In genomic region chr15:35173444-35174118, GRCh38 we compare ENCODE assay signal across 22 cellular contexts.
DNase-seq lines count a peak whose midpoint lies in the region; ATAC-seq and TF ChIP-seq lines count a peak whose summit lies in the region.
"Had no signal": no experiment of that assay in that cellular context is flagged by ENCODE, and none has a peak within 500 bp of the region (broad histone marks: within the 10 kb centered on the region; RNA-seq: fewer than 3 reads in every experiment).

No MANE protein-coding gene starts in this region.

- WGBS in mammary epithelial cell (ENCODE audit: low coverage, missing lambda C conversion rate) = 63% methylated on average over 4 of the region's 4 CpGs
- WGBS in right cardiac atrium = 75% methylated on average over 4 of the region's 4 CpGs

- no TSS peak for BruUV-seq in mammary epithelial cell (replicated peaks; lab: Mats Ljungman, UMichigan)

- H3K36me3 Mint-ChIP-seq in naive thymus-derived CD8-positive, alpha-beta T cell = no peaks in the 10 kb centered on the region
- H3K36me3 Mint-ChIP-seq: activated naive CD8-positive, alpha-beta T cell treated with anti-CD3 and anti-CD28 coated beads, Interleukin-2, amount 10 ng/mL, durations not matched to agents 7 days and 5 days; natural killer cell treated with Interleukin-12 subunit alpha and Interleukin-12 subunit beta and Interleukin-15 and Interleukin-18, amount 100 ng/mL, for 72 hours had no signal

- H3K27me3 ChIP-seq in mammary epithelial cell (ENCODE audit: insufficient read depth, low read length) = no peaks in the 10 kb centered on the region
- H3K27me3 ChIP-seq in right cardiac atrium (ENCODE audit: control insufficient read depth, insufficient read depth) = no peaks in the 10 kb centered on the region
- H3K27me3 ChIP-seq: esophagus muscularis mucosa, vagina had no signal

- no peaks in the 10 kb centered on the region for H3K79me2 ChIP-seq in mammary epithelial cell (ENCODE audit: insufficient read depth, low read length)

- no peaks in the 10 kb centered on the region for H3K27me3 Mint-ChIP-seq in naive thymus-derived CD8-positive, alpha-beta T cell
- H3K27me3 Mint-ChIP-seq: natural killer cell treated with Interleukin-12 subunit alpha and Interleukin-12 subunit beta and Interleukin-15 and Interleukin-18, amount 100 ng/mL, for 72 hours had no signal

- H3K4me2 ChIP-seq in mammary epithelial cell (ENCODE audit: insufficient read depth, low read depth, low read length) = no peak overlapping the region

- no peak overlapping the region for H3K4me3 Mint-ChIP-seq in naive thymus-derived CD8-positive, alpha-beta T cell
- H3K4me3 Mint-ChIP-seq: activated naive CD8-positive, alpha-beta T cell treated with anti-CD3 and anti-CD28 coated beads, Interleukin-2, amount 10 ng/mL, durations not matched to agents 7 days and 5 days; natural killer cell treated with Interleukin-12 subunit alpha and Interleukin-12 subunit beta and Interleukin-15 and Interleukin-18, amount 100 ng/mL, for 72 hours had no signal

- no peak for ATAC-seq in naive thymus-derived CD8-positive, alpha-beta T cell
- ATAC-seq in HG03439 (IDR thresholded peaks at IDR 0.05; ENCODE audit: unreplicated experiment) (no peak), HG03039 (IDR thresholded peaks at IDR 0.05; ENCODE audit: unreplicated experiment) (no peak), right cardiac atrium (no peak)
- ATAC-seq: natural killer cell treated with Interleukin-12 subunit alpha and Interleukin-12 subunit beta and Interleukin-15 and Interleukin-18, amount 100 ng/mL, for 72 hours had no signal

- CTCF ChIA-PET in mammary epithelial cell (lab: Charles Lee; ENCODE audit: low non-redundant PET) = no interaction called here

- dilution Hi-C loops in mammary epithelial cell (cut with HindIII; ENCODE audit: low sequenced_read_pairs) = no loop called here

- peak overlapping the region; percentile 8 for H2AFZ ChIP-seq in mammary epithelial cell (ENCODE audit: low read depth, low read length)

- no peaks in the 10 kb centered on the region for H3K36me3 ChIP-seq in mammary epithelial cell (ENCODE audit: insufficient read depth, low read length)
- H3K36me3 ChIP-seq: esophagus muscularis mucosa, vagina had no signal

- intact Hi-C loops in mammary epithelial cell (cut with micrococcal nuclease) = no loop called here
- intact Hi-C loops in right cardiac atrium (cut with DNase I) = no loop called here

- no peak overlapping the region for H3K27ac Mint-ChIP-seq in naive thymus-derived CD8-positive, alpha-beta T cell
- H3K27ac Mint-ChIP-seq: activated naive CD8-positive, alpha-beta T cell treated with anti-CD3 and anti-CD28 coated beads, Interleukin-2, amount 10 ng/mL, durations not matched to agents 7 days and 5 days; natural killer cell treated with Interleukin-12 subunit alpha and Interleukin-12 subunit beta and Interleukin-15 and Interleukin-18, amount 100 ng/mL, for 72 hours had no signal

- H3K4me3 ChIP-seq in mammary epithelial cell (replicated peaks in 1 of 3; ENCODE audit: insufficient read depth in 1 of 3, low read depth in 2 of 3, low read length in 3 of 3) (no peak overlapping the region), right cardiac atrium (ENCODE audit: low read length) (no peak overlapping the region)
- H3K4me3 ChIP-seq: esophagus muscularis mucosa, vagina had no signal

- DNase-seq in EL (peak; percentile 32), OCI-M1 (lab: John Stamatoyannopoulos, UW) (peak; percentile 70), mammary epithelial cell (peak; percentile 5), iris pigment epithelial cell (ENCODE audit: low read depth) (peak; percentile 47), right cardiac atrium (no peak)
- DNase-seq in naive thymus-derived CD8-positive, alpha-beta T cell = no peak
- DNase-seq: activated naive CD8-positive, alpha-beta T cell treated with anti-CD3 and anti-CD28 coated beads, Interleukin-2, amount 10 ng/mL, durations not matched to agents 7 days and 5 days; caudate nucleus; GDM1; kidney glomerular epithelial cell; mesendoderm; NCI-H2081 treated with DMSO at 0.1 percent for 48 hours; NCI-H510A; small intestine; stimulated activated CD8-positive, alpha-beta memory T cell treated with anti-CD3 and anti-CD28 coated beads, Interleukin-4, amount 100 ng/mL, for 48 hours; substantia nigra; T-helper 2 cell had no signal

- H3K27ac ChIP-seq in mammary epithelial cell (ENCODE audit: insufficient read depth, low read depth, low read length) = no peak overlapping the region
- H3K27ac ChIP-seq in right cardiac atrium (ENCODE audit: low read length) = no peak overlapping the region
- H3K27ac ChIP-seq: esophagus muscularis mucosa, vagina had no signal

- no peaks in the 10 kb centered on the region for H4K20me1 ChIP-seq in mammary epithelial cell (ENCODE audit: insufficient read depth, low read length)

- no peaks in the 10 kb centered on the region for H3K9me3 Mint-ChIP-seq in naive thymus-derived CD8-positive, alpha-beta T cell
- H3K9me3 Mint-ChIP-seq: activated naive CD8-positive, alpha-beta T cell treated with anti-CD3 and anti-CD28 coated beads, Interleukin-2, amount 10 ng/mL, durations not matched to agents 7 days and 5 days had no signal

- no peaks in the 10 kb centered on the region for H3K4me1 Mint-ChIP-seq in naive thymus-derived CD8-positive, alpha-beta T cell
- H3K4me1 Mint-ChIP-seq: activated naive CD8-positive, alpha-beta T cell treated with anti-CD3 and anti-CD28 coated beads, Interleukin-2, amount 10 ng/mL, durations not matched to agents 7 days and 5 days had no signal

- no peak overlapping the region for H3K9ac ChIP-seq in mammary epithelial cell (ENCODE audit: insufficient read depth, low read length)

- in situ Hi-C loops in mammary epithelial cell (cut with MboI; ENCODE audit: low sequenced_read_pairs in 2 of 2) = no loop called here

- POLR2A ChIA-PET in naive thymus-derived CD8-positive, alpha-beta T cell (lab: Charles Lee) = no interaction called here

- H3K4me1 ChIP-seq in mammary epithelial cell (ENCODE audit: insufficient read depth, low read length) (no peaks in the 10 kb centered on the region), right cardiac atrium (ENCODE audit: control insufficient read depth, insufficient read depth, low read length) (no peaks in the 10 kb centered on the region)
- H3K4me1 ChIP-seq: vagina had no signal

- H3K9me3 ChIP-seq in mammary epithelial cell (replicated peaks; ENCODE audit: insufficient read depth, low read length) = no peaks in the 10 kb centered on the region
- no peaks in the 10 kb centered on the region for H3K9me3 ChIP-seq in right cardiac atrium (ENCODE audit: control insufficient read depth, low read length)
- H3K9me3 ChIP-seq: esophagus muscularis mucosa, vagina had no signal

- no peak for TF ChIP-seq CTCF in mammary epithelial cell (conservative IDR thresholded peaks at IDR 0.05 in 1 of 2, IDR thresholded peaks at IDR 0.05 in 1 of 2; ENCODE audit: extremely low read depth in 1 of 2, insufficient read depth in 1 of 2, low read depth in 1 of 2, low read length in 2 of 2)

Comparison
In these comparisons a context has a peak if more than half of its experiments do, and no peak if none do; other contexts are left out.
1. DNase-seq: peak in EL (single experiment), OCI-M1 (single experiment), mammary epithelial cell (single experiment) and iris pigment epithelial cell (single experiment); none in naive thymus-derived CD8-positive, alpha-beta T cell (0 of 10) and right cardiac atrium (0 of 3).